Comparison of ENCODE assay signal across 8 cellular contexts in genomic region chr1:108560143-108560429, GRCh38.
DNase-seq lines count a peak whose midpoint lies in the region; ATAC-seq and TF ChIP-seq lines count a peak whose summit lies in the region.

No MANE protein-coding gene starts in this region.

- no peak for DNase-seq in RWPE2 (ENCODE audit: low spot score)
- no peak for DNase-seq in fibroblast of mammary gland (ENCODE audit: low read depth)
- DNase-seq in NCI-H226 = no peak
- DNase-seq in GDM1 (lab: John Stamatoyannopoulos, UW) = no peak
- DNase-seq in RPMI8226 = no peak

- H3K27me3 ChIP-seq in RWPE2 (ENCODE audit: insufficient read depth, poor library complexity, severe bottlenecking) (no peaks in the 10 kb centered on the region), parathyroid adenoma (ENCODE audit: control insufficient read depth, insufficient read depth, low read length) (no peaks in the 10 kb centered on the region)

- ATAC-seq in GM18861 (IDR thresholded peaks at IDR 0.05; ENCODE audit: unreplicated experiment) (peak; percentile 18), HG02642 (IDR thresholded peaks at IDR 0.05; ENCODE audit: poor library complexity, unreplicated experiment) (peak; percentile 45), RWPE2 (ENCODE audit: low read depth) (peak; percentile 21)

- H3K27ac ChIP-seq in RWPE2 (ENCODE audit: poor library complexity, severe bottlenecking) (no peak overlapping the region), parathyroid adenoma (peak overlapping the region; percentile 39)

- H2AFZ ChIP-seq in parathyroid adenoma = peak overlapping the region; percentile 79

- H3K4me3 ChIP-seq in RWPE2 (ENCODE audit: severe bottlenecking) = peak overlapping the region; percentile 51
- H3K4me3 ChIP-seq in fibroblast of mammary gland (ENCODE audit: control insufficient read depth, low read depth, low read length) = peak overlapping the region; percentile 78
- H3K4me3 ChIP-seq in parathyroid adenoma (ENCODE audit: low read depth, low read length) = peak overlapping the region; percentile 60

- H3K4me1 ChIP-seq in RWPE2 (ENCODE audit: insufficient read depth, poor library complexity, severe bottlenecking) (peaks cover 4% of the 10 kb centered on the region), parathyroid adenoma (peaks cover 9% of the 10 kb centered on the region)

- H3K36me3 ChIP-seq in RWPE2 (ENCODE audit: low read depth) (no peaks in the 10 kb centered on the region), parathyroid adenoma (ENCODE audit: control insufficient read depth, insufficient read depth, low read length) (no peaks in the 10 kb centered on the region)

- H3K9ac ChIP-seq in parathyroid adenoma = no peak overlapping the region

- H3K79me2 ChIP-seq in parathyroid adenoma = peaks cover 12% of the 10 kb centered on the region

- TF ChIP-seq CTCF in RWPE2 (IDR thresholded peaks at IDR 0.05; ENCODE audit: poor library complexity, severe bottlenecking) (peak; percentile 78), fibroblast of mammary gland (conservative IDR thresholded peaks at IDR 0.05; ENCODE audit: control insufficient read depth, insufficient read depth, low read depth, low read length) (no peak), parathyroid adenoma (IDR thresholded peaks at IDR 0.05) (no peak)

- peak overlapping the region; percentile 81 for H3K4me2 ChIP-seq in parathyroid adenoma (ENCODE audit: low read length)

- H3K9me3 ChIP-seq in RWPE2 (ENCODE audit: severe bottlenecking) (no peaks in the 10 kb centered on the region), parathyroid adenoma (ENCODE audit: control insufficient read depth, low read length) (no peaks in the 10 kb centered on the region)
